In genomic region chr17:16477255-16477654, GRCh38 we compare ENCODE assay signal across 9 cellular contexts. TPM values are rescaled to one million over a fixed set of nuclear protein-coding genes. Genes with fewer than 3 reads are reported as not detected.
DNase-seq lines count a peak whose midpoint lies in the region; ATAC-seq lines count a peak whose summit lies in the region.
"Had no signal": no experiment of that assay in that cellular context is flagged by ENCODE, and none has a peak within 500 bp of the region (broad histone marks: within the 10 kb centered on the region; RNA-seq: fewer than 3 reads in every experiment).

No MANE protein-coding gene starts in this region.

- DNase-seq in ELF-1 (ENCODE audit: low read depth, low spot score) (peak; percentile 68), T1000 (lab: John Stamatoyannopoulos, UW) (peak; percentile 47), Right ventricle myocardium superior (no peak), renal cortical epithelial cell (ENCODE audit: low read depth) (peak; percentile 87)
- no peak for DNase-seq in activated naive CD4-positive, alpha-beta T cell treated with anti-CD3 and anti-CD28 coated beads, Interleukin-2, amount 50 U/mL, for 72 hours (ENCODE audit: low spot score in 2 of 2)
- DNase-seq in activated T-cell treated with anti-CD3 and anti-CD28 coated beads, Interleukin-2, amount 50 U/mL, for 72 hours, result no peak
- DNase-seq: NCI-H2029 treated with DMSO at 0.1 percent for 48 hours had no signal

- intact Hi-C loops in Right ventricle myocardium superior (cut with DNase I), result no loop called here

- H3K4me1 Mint-ChIP-seq in activated T-cell treated with anti-CD3 and anti-CD28 coated beads, Interleukin-2, amount 50 U/mL, for 72 hours (ENCODE audit: low read depth), result no peaks in the 10 kb centered on the region

- no peak overlapping the region for H3K27ac Mint-ChIP-seq in activated naive CD4-positive, alpha-beta T cell treated with anti-CD3 and anti-CD28 coated beads, Interleukin-2, amount 50 U/mL, for 72 hours
- H3K27ac Mint-ChIP-seq in activated T-cell treated with anti-CD3 and anti-CD28 coated beads, Interleukin-2, amount 50 U/mL, for 72 hours, result no peak overlapping the region

- H3K27me3 Mint-ChIP-seq in activated T-cell treated with anti-CD3 and anti-CD28 coated beads, Interleukin-2, amount 50 U/mL, for 72 hours (ENCODE audit: low read depth), result no peaks in the 10 kb centered on the region

- H3K4me3 Mint-ChIP-seq in activated T-cell treated with anti-CD3 and anti-CD28 coated beads, Interleukin-2, amount 50 U/mL, for 72 hours, result no peak overlapping the region

- H3K36me3 Mint-ChIP-seq in activated naive CD4-positive, alpha-beta T cell treated with anti-CD3 and anti-CD28 coated beads, Interleukin-2, amount 50 U/mL, for 72 hours, result no peaks in the 10 kb centered on the region
- H3K36me3 Mint-ChIP-seq in activated T-cell treated with anti-CD3 and anti-CD28 coated beads, Interleukin-2, amount 50 U/mL, for 72 hours (ENCODE audit: insufficient read depth in 2 of 2), result no peaks in the 10 kb centered on the region

- no peaks in the 10 kb centered on the region for H3K9me3 Mint-ChIP-seq in activated naive CD4-positive, alpha-beta T cell treated with anti-CD3 and anti-CD28 coated beads, Interleukin-2, amount 50 U/mL, for 72 hours
- no peaks in the 10 kb centered on the region for H3K9me3 Mint-ChIP-seq in activated T-cell treated with anti-CD3 and anti-CD28 coated beads, Interleukin-2, amount 50 U/mL, for 72 hours

- ATAC-seq in Right ventricle myocardium superior (ENCODE audit: poor library complexity) (peak; percentile 92), GM18873 (IDR thresholded peaks at IDR 0.05; ENCODE audit: low FRiP score, unreplicated experiment) (no peak), HG03460 (IDR thresholded peaks at IDR 0.05; ENCODE audit: unreplicated experiment) (no peak)
- no peak for ATAC-seq in activated naive CD4-positive, alpha-beta T cell treated with anti-CD3 and anti-CD28 coated beads, Interleukin-2, amount 50 U/mL, for 72 hours
- no peak for ATAC-seq in activated T-cell treated with anti-CD3 and anti-CD28 coated beads, Interleukin-2, amount 50 U/mL, for 72 hours (replicated peaks in 1 of 2)

RNA-seq across cellular contexts. Expression of gene LRRC75A, which starts 14.7 kb away (rescaled TPM):
- total RNA-seq in Right ventricle myocardium superior, result 0.40 TPM
- total RNA-seq in renal cortical epithelial cell, result under 0.01 and 0.30 TPM in 2 replicates
- total RNA-seq in activated naive CD4-positive, alpha-beta T cell treated with anti-CD3 and anti-CD28 coated beads, Interleukin-2, amount 50 U/mL, for 72 hours, result 1 to 10 TPM in 1 of 2 donors, under 1 TPM in 1; 0.41 to 1.4 TPM
- total RNA-seq in activated T-cell treated with anti-CD3 and anti-CD28 coated beads, Interleukin-2, amount 50 U/mL, for 72 hours, result 1 to 10 TPM; 2.6 to 3.4 TPM

Comparison
In these comparisons a context has a peak if more than half of its experiments do, and no peak if none do; other contexts are left out.
1. DNase-seq: peak in ELF-1 (single experiment), T1000 (single experiment) and renal cortical epithelial cell (single experiment); none in Right ventricle myocardium superior (single experiment), activated naive CD4-positive, alpha-beta T cell treated with anti-CD3 and anti-CD28 coated beads, Interleukin-2, amount 50 U/mL, for 72 hours (0 of 2) and activated T-cell treated with anti-CD3 and anti-CD28 coated beads, Interleukin-2, amount 50 U/mL, for 72 hours (0 of 2).